Comparison of ENCODE assay signal across 24 cellular contexts in genomic region chr4:133637161-133637560, GRCh38.
"Had no signal": no experiment of that assay in that cellular context is flagged by ENCODE, and none has a peak within 500 bp of the region (broad histone marks: within the 10 kb centered on the region; RNA-seq: fewer than 3 reads in every experiment).

No MANE protein-coding gene starts in this region.

- H3K4me1 ChIP-seq: stomach, suprapubic skin, testis, thyroid gland, tibial nerve, transverse colon, upper lobe of left lung, upper lobe of right lung, uterus, vagina had no signal

- H3K36me3 ChIP-seq: stomach, suprapubic skin, thoracic aorta, thyroid gland, tibial artery, tibial nerve, transverse colon, upper lobe of left lung, upper lobe of right lung, uterus, vagina had no signal

- H3K4me3 ChIP-seq: stomach, suprapubic skin, testis, thoracic aorta, thyroid gland, tibial artery, tibial nerve, transverse colon, upper lobe of left lung, upper lobe of right lung, uterus, vagina had no signal

- H3K27me3 ChIP-seq: stomach, suprapubic skin, testis, thyroid gland, tibial artery, tibial nerve, transverse colon, upper lobe of left lung, upper lobe of right lung, uterus, vagina had no signal

- H3K27ac ChIP-seq: stomach, suprapubic skin, testis, thoracic aorta, thyroid gland, tibial artery, tibial nerve, transverse colon, upper lobe of left lung, upper lobe of right lung, uterus, vagina had no signal

- H3K9me3 ChIP-seq: suprapubic skin, testis, thoracic aorta, thyroid gland, tibial artery, upper lobe of left lung, upper lobe of right lung, uterus, vagina had no signal

- DNase-seq: stimulated activated CD4-positive, alpha-beta T cell treated with anti-CD3 and anti-CD28 coated beads, Interleukin-2, amount 100 ng/mL, for 48 hours; stimulated activated CD4-positive, alpha-beta T cell treated with anti-CD3 and anti-CD28 coated beads, Interleukin-4, amount 100 ng/mL, for 1 hour; stimulated activated CD4-positive, alpha-beta T cell treated with anti-CD3 and anti-CD28 coated beads, Interleukin-4, amount 100 ng/mL, for 24 hours; stimulated activated CD4-positive, alpha-beta T cell treated with anti-CD3 and anti-CD28 coated beads, Interleukin-4, amount 100 ng/mL, for 4 hours; stimulated activated CD8-positive, alpha-beta memory T cell treated with anti-CD3 and anti-CD28 coated beads, Interleukin-4, amount 100 ng/mL, for 48 hours; stimulated activated naive B cell treated with anti-CD40 and anti-IgM and Interleukin-4, amounts not matched to agents 10 μg/mL and 1 μg/mL and 100 μg/mL, for 72 hours; stimulated activated naive CD4-positive, alpha-beta T cell; stimulated activated naive CD4-positive, alpha-beta T cell treated with Interleukin-2 at 50 U/mL for 16 hours; stimulated activated naive CD8-positive, alpha-beta T cell treated with anti-CD3 and anti-CD28 coated beads, Interleukin-15, amount 100 ng/mL, for 72 hours; stimulated activated naive CD8-positive, alpha-beta T cell treated with anti-CD3 and anti-CD28 coated beads, Interleukin-15, Interleukin-2, amounts not matched to agents 100 U/mL and 50 U/mL, for 24 hours; stomach; substantia nigra; testis; thyroid gland; tibial artery; transverse colon; trophoblast cell; upper lobe of left lung; upper lobe of right lung; uterus had no signal
